In the genomic region with DNA sequence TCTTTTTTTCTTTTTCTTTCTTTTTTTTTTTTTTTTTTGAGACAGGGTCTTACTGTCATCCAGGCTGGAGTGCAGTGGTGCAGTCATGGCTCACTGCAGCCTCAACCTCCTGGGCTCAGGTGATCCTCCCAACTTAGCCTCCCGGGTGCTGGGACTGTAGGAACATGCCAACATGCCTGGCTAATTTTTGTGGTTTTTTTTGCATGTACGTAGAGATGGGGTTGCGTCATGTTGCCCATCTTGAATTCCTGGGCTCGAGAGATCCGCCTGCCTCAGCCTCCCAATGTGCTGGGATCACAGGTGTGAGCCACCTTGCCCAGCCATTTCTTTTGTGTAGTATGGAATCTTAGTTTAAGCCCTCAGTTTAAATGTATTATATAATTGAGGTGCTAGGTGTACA, we compare ENCODE assay signal across 36 cellular contexts.
"Had no signal": no experiment of that assay in that cellular context is flagged by ENCODE, and none has a peak within 500 bp of the region (broad histone marks: within the 10 kb centered on the region; RNA-seq: fewer than 3 reads in every experiment).

No MANE protein-coding gene starts in this region.

- ATAC-seq: activated CD8-positive, alpha-beta T cell treated with anti-CD3 and anti-CD28 coated beads for 36 hours; activated naive CD8-positive, alpha-beta T cell treated with anti-CD3 and anti-CD28 coated beads, Interleukin-2, amount 50 U/mL, for 24 hours; activated T-cell treated with anti-CD3 and anti-CD28 coated beads, Interleukin-2, amount 50 U/mL, for 4 hours; activated T-cell treated with anti-CD3 and anti-CD28 coated beads, Interleukin-2, amount 50 U/mL, for 72 hours; T-cell had no signal

- H3K4me3 Mint-ChIP-seq: activated B cell treated with CpG ODN at 0.5 μM for 24 hours; activated CD4-positive, alpha-beta memory T cell treated with anti-CD3 and anti-CD28 coated beads for 36 hours; activated CD4-positive, alpha-beta T cell treated with anti-CD3 and anti-CD28 coated beads, Interleukin-2, amount 10 ng/mL, durations not matched to agents 24 days and 14 days; activated CD8-positive, alpha-beta T cell treated with anti-CD3 and anti-CD28 coated beads for 36 hours; activated naive CD4-positive, alpha-beta T cell treated with anti-CD3 and anti-CD28 coated beads, Interleukin-2, amount 10 ng/mL, durations not matched to agents 7 days and 5 days; activated naive CD4-positive, alpha-beta T cell treated with anti-CD3 and anti-CD28 coated beads, Interleukin-2, amount 50 U/mL, for 24 hours; activated naive CD8-positive, alpha-beta T cell; activated naive CD8-positive, alpha-beta T cell treated with anti-CD3 and anti-CD28 coated beads, Interleukin-2, amount 10 ng/mL, durations not matched to agents 7 days and 5 days; activated naive CD8-positive, alpha-beta T cell treated with anti-CD3 and anti-CD28 coated beads, Interleukin-2, amount 50 U/mL, for 24 hours; activated T-cell treated with anti-CD3 and anti-CD28 coated beads, Interleukin-2, amount 50 U/mL, for 4 hours; activated T-cell treated with anti-CD3 and anti-CD28 coated beads, Interleukin-2, amount 50 U/mL, for 72 hours; activated T-helper 1 cell treated with anti-CD3 and anti-CD28 coated beads, Interleukin-12 subunit alpha, Interleukin-12 subunit beta, Interleukin-2, Interleukin-4 antibody, amounts not matched to agents 30 ng/mL and 10 ng/mL and 1 ng/mL, durations not matched to agents 14 hours and 24 hours and 36 hours; brain; central memory CD8-positive, alpha-beta T cell; T-cell; T-helper 2 cell treated with Interferon-gamma antibody and Interleukin-4, amounts not matched to agents 5 μg/mL and 100 μg/mL, for 36 hours had no signal

- H3K27ac ChIP-seq: ascending aorta, cardiac muscle cell, VCaP had no signal

- H3K27me3 Mint-ChIP-seq: activated B cell treated with CpG ODN at 0.5 μM for 24 hours; activated CD4-positive, alpha-beta memory T cell treated with anti-CD3 and anti-CD28 coated beads for 36 hours; activated CD4-positive, alpha-beta T cell treated with anti-CD3 and anti-CD28 coated beads, Interleukin-2, amount 10 ng/mL, durations not matched to agents 24 days and 14 days; activated CD8-positive, alpha-beta T cell treated with anti-CD3 and anti-CD28 coated beads for 36 hours; activated naive CD4-positive, alpha-beta T cell treated with anti-CD3 and anti-CD28 coated beads, Interleukin-2, amount 10 ng/mL, durations not matched to agents 7 days and 5 days; activated naive CD4-positive, alpha-beta T cell treated with anti-CD3 and anti-CD28 coated beads, Interleukin-2, amount 50 U/mL, for 24 hours; activated naive CD8-positive, alpha-beta T cell; activated naive CD8-positive, alpha-beta T cell treated with anti-CD3 and anti-CD28 coated beads, Interleukin-2, amount 10 ng/mL, durations not matched to agents 7 days and 5 days; activated naive CD8-positive, alpha-beta T cell treated with anti-CD3 and anti-CD28 coated beads, Interleukin-2, amount 50 U/mL, for 24 hours; brain; central memory CD8-positive, alpha-beta T cell; T-cell had no signal

- H3K27me3 ChIP-seq: ascending aorta, cardiac muscle cell had no signal

- H3K9me3 ChIP-seq: ascending aorta had no signal

- DNase-seq: activated B cell treated with CpG ODN at 0.5 μM for 24 hours; activated CD4-positive, alpha-beta memory T cell treated with anti-CD3 and anti-CD28 coated beads for 36 hours; activated CD4-positive, alpha-beta T cell treated with anti-CD3 and anti-CD28 coated beads for 4 hours; activated CD4-positive, alpha-beta T cell treated with anti-CD3 and anti-CD28 coated beads, Interleukin-2, amount 10 ng/mL, durations not matched to agents 24 days and 14 days; activated CD4-positive, alpha-beta T cell treated with anti-CD3 and anti-CD28 coated beads, Interleukin-2, amount 50 U/mL, for 1 hour; activated CD4-positive, alpha-beta T cell treated with anti-CD3 and anti-CD28 coated beads, Interleukin-2, amount 50 U/mL, for 4 hours; activated CD4-positive, CD25-positive, alpha-beta regulatory T cell treated with anti-CD3 and anti-CD28 coated beads, Interleukin-2, amount 50 U/mL, for 72 hours; activated CD8-positive, alpha-beta memory T cell treated with anti-CD3 and anti-CD28 coated beads, Interleukin-2, amount 50 U/mL, for 4 hours; activated CD8-positive, alpha-beta T cell treated with anti-CD3 and anti-CD28 coated beads for 36 hours; activated effector memory CD4-positive, alpha-beta T cell treated with Interleukin-2 at 50 U/mL for 16 hours; activated gamma-delta T cell; activated naive CD4-positive, alpha-beta T cell treated with anti-CD3 and anti-CD28 coated beads, Interleukin-2, amount 10 ng/mL, durations not matched to agents 7 days and 5 days; activated naive CD4-positive, alpha-beta T cell treated with Interleukin-2 at 50 U/mL for 16 hours; activated naive CD8-positive, alpha-beta T cell treated with anti-CD3 and anti-CD28 coated beads, Interleukin-2, amount 10 ng/mL, durations not matched to agents 7 days and 5 days; activated naive CD8-positive, alpha-beta T cell treated with anti-CD3 and anti-CD28 coated beads, Interleukin-2, amount 50 U/mL, for 24 hours; activated T-cell treated with anti-CD3 and anti-CD28 coated beads for 4 hours; activated T-cell treated with anti-CD3 and anti-CD28 coated beads, Interleukin-2, amount 50 U/mL, for 1 hour; activated T-cell treated with anti-CD3 and anti-CD28 coated beads, Interleukin-2, amount 50 U/mL, for 4 hours; activated T-cell treated with anti-CD3 and anti-CD28 coated beads, Interleukin-2, amount 50 U/mL, for 72 hours; amygdala; anterior cingulate cortex; caudate nucleus; cerebellar nuclear complex; T-cell; T-helper 2 cell; T-helper 9 cell had no signal

- H3K4me3 ChIP-seq: ascending aorta, cardiac muscle cell had no signal

- H3K4me1 Mint-ChIP-seq: activated naive CD4-positive, alpha-beta T cell treated with anti-CD3 and anti-CD28 coated beads, Interleukin-2, amount 10 ng/mL, durations not matched to agents 7 days and 5 days had no signal

- H3K36me3 Mint-ChIP-seq: activated CD4-positive, alpha-beta memory T cell treated with anti-CD3 and anti-CD28 coated beads for 36 hours; activated naive CD4-positive, alpha-beta T cell treated with anti-CD3 and anti-CD28 coated beads, Interleukin-2, amount 50 U/mL, for 24 hours; activated naive CD8-positive, alpha-beta T cell; T-cell had no signal

- H3K27ac Mint-ChIP-seq: activated B cell treated with CpG ODN at 0.5 μM for 24 hours; activated CD4-positive, alpha-beta memory T cell treated with anti-CD3 and anti-CD28 coated beads for 36 hours; activated CD4-positive, alpha-beta T cell treated with anti-CD3 and anti-CD28 coated beads, Interleukin-2, amount 10 ng/mL, durations not matched to agents 24 days and 14 days; activated CD8-positive, alpha-beta T cell treated with anti-CD3 and anti-CD28 coated beads for 36 hours; activated naive CD4-positive, alpha-beta T cell treated with anti-CD3 and anti-CD28 coated beads, Interleukin-2, amount 10 ng/mL, durations not matched to agents 7 days and 5 days; activated naive CD4-positive, alpha-beta T cell treated with anti-CD3 and anti-CD28 coated beads, Interleukin-2, amount 50 U/mL, for 24 hours; activated naive CD8-positive, alpha-beta T cell; activated naive CD8-positive, alpha-beta T cell treated with anti-CD3 and anti-CD28 coated beads, Interleukin-2, amount 10 ng/mL, durations not matched to agents 7 days and 5 days; activated naive CD8-positive, alpha-beta T cell treated with anti-CD3 and anti-CD28 coated beads, Interleukin-2, amount 50 U/mL, for 24 hours; activated T-cell treated with anti-CD3 and anti-CD28 coated beads, Interleukin-2, amount 50 U/mL, for 72 hours; activated T-helper 1 cell treated with anti-CD3 and anti-CD28 coated beads, Interleukin-12 subunit alpha, Interleukin-12 subunit beta, Interleukin-2, Interleukin-4 antibody, amounts not matched to agents 30 ng/mL and 10 ng/mL and 1 ng/mL, durations not matched to agents 14 hours and 24 hours and 36 hours; activated T-helper 2 cell treated with anti-CD3 and anti-CD28 coated beads, Interferon-gamma antibody, Interleukin-2, Interleukin-4, amounts not matched to agents 10 μg/mL and 5 μg/mL and 100 μg/mL, durations not matched to agents 14 hours and 24 hours and 36 hours; brain; T-cell; T-helper 2 cell treated with Interferon-gamma antibody and Interleukin-4, amounts not matched to agents 5 μg/mL and 100 μg/mL, for 36 hours had no signal

- H3K36me3 ChIP-seq: ascending aorta, cardiac muscle cell had no signal
